Comparison of ENCODE assay signal across 8 cellular contexts in the genomic region with DNA sequence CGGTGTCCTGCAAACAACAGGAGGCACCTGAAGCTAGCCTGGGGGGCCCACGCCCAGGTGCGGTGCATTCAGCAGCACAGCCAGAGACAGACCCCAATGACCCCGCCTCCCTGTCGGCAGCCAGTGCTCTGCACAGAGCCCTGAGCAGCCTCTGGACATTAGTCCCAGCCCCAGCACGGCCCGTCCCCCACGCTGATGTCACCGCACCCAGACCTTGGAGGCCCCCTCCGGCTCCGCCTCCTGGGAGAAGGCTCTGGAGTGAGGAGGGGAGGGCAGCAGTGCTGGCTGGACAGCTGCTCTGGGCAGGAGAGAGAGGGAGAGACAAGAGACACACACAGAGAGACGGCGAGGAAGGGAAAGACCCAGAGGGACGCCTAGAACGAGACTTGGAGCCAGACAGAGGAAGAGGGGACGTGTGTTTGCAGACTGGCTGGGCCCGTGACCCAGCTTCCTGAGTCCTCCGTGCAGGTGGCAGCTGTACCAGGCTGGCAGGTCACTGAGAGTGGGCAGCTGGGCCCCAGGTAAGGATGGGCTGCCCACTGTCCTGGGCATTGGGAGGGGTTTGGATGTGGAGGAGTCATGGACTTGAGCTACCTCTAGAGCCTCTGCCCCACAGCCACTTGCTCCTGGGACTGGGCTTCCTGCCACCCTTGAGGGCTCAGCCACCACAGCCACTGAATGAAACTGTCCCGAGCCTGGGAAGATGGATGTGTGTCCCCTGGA. TPM values are rescaled to one million over a fixed set of nuclear protein-coding genes. Genes with fewer than 3 reads are reported as not detected.
DNase-seq lines count a peak whose midpoint lies in the region; ATAC-seq and TF ChIP-seq lines count a peak whose summit lies in the region.

A gene (plus strand): TSS at position 278 of the 723 bp plus-strand sequence. CDS start 2,389 bp downstream, outside the sequence.

- WGBS in upper lobe of left lung, 2 donors = 27 to 29% methylated on average over 10 to 15 of the region's 19 CpGs

- H3K9ac ChIP-seq in OCI-LY3 (ENCODE audit: low read length) (peak within 1 kb of the TSS; percentile 54), duodenal mucosa (ENCODE audit: low read depth in 1 of 2, low read length in 2 of 2) (peak within 1 kb of the TSS; percentile 66 to 70)

- H3K4me3 ChIP-seq in GM12865 (ENCODE audit: low read depth, low read length) (peak within 1 kb of the TSS; percentile 35), OCI-LY3 (ENCODE audit: low read length) (peak within 1 kb of the TSS; percentile 79), duodenal mucosa (ENCODE audit: low read depth in 1 of 2, low read length in 2 of 2) (peak within 1 kb of the TSS; percentile 71 to 73), upper lobe of left lung (peak within 1 kb of the TSS; percentile 14 to 46 (median 36))

- ATAC-seq in upper lobe of left lung (ENCODE audit: low FRiP score in 2 of 2) (peak in 1 of 2 donors; percentile 23), GM21825 (IDR thresholded peaks at IDR 0.05; ENCODE audit: unreplicated experiment) (no peak), HG03175 (IDR thresholded peaks at IDR 0.05; ENCODE audit: unreplicated experiment) (no peak)

- peak within 1 kb of the TSS; percentile 98 for H2AFZ ChIP-seq in OCI-LY3 (ENCODE audit: low read depth, low read length)

- no peaks in the 10 kb centered on the region for H3K79me2 ChIP-seq in OCI-LY3 (ENCODE audit: low read length)

- H3K27me3 ChIP-seq in OCI-LY3 (ENCODE audit: low read depth, low read length) (no peaks in the 10 kb centered on the region), duodenal mucosa (ENCODE audit: control insufficient read depth in 1 of 2, insufficient read depth in 2 of 2, low read length in 2 of 2) (no peaks in the 10 kb centered on the region), upper lobe of left lung (no peaks in the 10 kb centered on the region)

- no peaks in the 10 kb centered on the region for H3K9me3 ChIP-seq in OCI-LY3 (ENCODE audit: insufficient read depth, low read length)
- H3K9me3 ChIP-seq in duodenal mucosa (ENCODE audit: control insufficient read depth in 1 of 2, low read length in 2 of 2) = no peaks in the 10 kb centered on the region
- H3K9me3 ChIP-seq in upper lobe of left lung = no peaks in the 10 kb centered on the region

- TF ChIP-seq POLR2A in upper lobe of left lung (IDR thresholded peaks at IDR 0.05) = no peak

- TF ChIP-seq EP300 in upper lobe of left lung (IDR thresholded peaks at IDR 0.05) = no peak

- peak within 1 kb of the TSS; percentile 99 for H3K4me2 ChIP-seq in OCI-LY3 (ENCODE audit: low read length)

- TF ChIP-seq CTCF in GM12865 (IDR thresholded peaks at IDR 0.05; ENCODE audit: insufficient read depth, low read depth, low read length, missing control alignments) (no peak), OCI-LY3 (IDR thresholded peaks at IDR 0.05; ENCODE audit: low read depth, low read length) (no peak), upper lobe of left lung (IDR thresholded peaks at IDR 0.05) (no peak)

- H4K20me1 ChIP-seq in OCI-LY3 (ENCODE audit: insufficient read depth, low read length) = no peaks in the 10 kb centered on the region

- H3K4me1 ChIP-seq in OCI-LY3 (ENCODE audit: low read length) (peaks cover 15% of the 10 kb centered on the region), duodenal mucosa (ENCODE audit: control insufficient read depth in 1 of 2, insufficient read depth in 2 of 2, low read length in 2 of 2) (peaks cover 23 to 28% of the 10 kb centered on the region in 2 donors), upper lobe of left lung (peaks cover 7 to 19% (median 16%) of the 10 kb centered on the region in 4 donors)

- no peaks in the 10 kb centered on the region for H3K36me3 ChIP-seq in OCI-LY3 (replicated peaks; ENCODE audit: low read depth, low read length)
- H3K36me3 ChIP-seq in duodenal mucosa (ENCODE audit: control insufficient read depth in 1 of 2, insufficient read depth in 2 of 2, low read length in 2 of 2) = peaks cover 9 to 19% of the 10 kb centered on the region in 2 donors
- H3K36me3 ChIP-seq in upper lobe of left lung = no peaks in the 10 kb centered on the region

- no peak within 1 kb of the TSS for H3K27ac ChIP-seq in OCI-LY3 (ENCODE audit: low read length)
- no peak within 1 kb of the TSS for H3K27ac ChIP-seq in duodenal mucosa (ENCODE audit: low read depth, low read length)
- no peak within 1 kb of the TSS for H3K27ac ChIP-seq in upper lobe of left lung

- DNase-seq in GM12865 (ENCODE audit: low read depth) = no peak
- no peak for DNase-seq in mesenteric fat pad (ENCODE audit: low spot score)
- peak in 1 of 2 donors; percentile 83 for DNase-seq in upper lobe of left lung
- DNase-seq in NCI-H2171 (lab: John Stamatoyannopoulos, UW) = no peak

RNA-seq across cellular contexts. Expression of the gene that starts here (rescaled TPM):
- 23.2 TPM for total RNA-seq in mesenteric fat pad
- 10 to 100 TPM in 1 of 6 donors, 1 to 10 TPM in 5; 2.4 to 27.2 (median 6.2) TPM for total RNA-seq in upper lobe of left lung
